ENCODE assay signal across 9 cellular contexts in genomic region chr1:178126790-178127189, GRCh38. TPM values are rescaled to one million over a fixed set of nuclear protein-coding genes. Genes with fewer than 3 reads are reported as not detected.
DNase-seq lines count a peak whose midpoint lies in the region; ATAC-seq, FAIRE-seq and TF ChIP-seq lines count a peak whose summit lies in the region.
"Had no signal": no experiment of that assay in that cellular context is flagged by ENCODE, and none has a peak within 500 bp of the region (broad histone marks: within the 10 kb centered on the region; RNA-seq: fewer than 3 reads in every experiment).

No MANE protein-coding gene starts in this region.

- H3K4me3 ChIP-seq in endothelial cell of umbilical vein (replicated peaks in 1 of 3; ENCODE audit: insufficient read depth in 1 of 3, low read depth in 1 of 3, low read length in 3 of 3) = no peak overlapping the region
- H3K4me3 ChIP-seq in trophoblast cell (ENCODE audit: low read depth, low read length) = no peak overlapping the region

- no peak overlapping the region for H3K4ac ChIP-seq in trophoblast cell (ENCODE audit: low read depth, low read length)

- peak overlapping the region; percentile 6 for H3K9ac ChIP-seq in endothelial cell of umbilical vein (replicated peaks; ENCODE audit: extremely low read depth, insufficient read depth, low read length)
- H3K9ac ChIP-seq in trophoblast cell (ENCODE audit: low read length) = no peak overlapping the region

- no peak overlapping the region for H2AK5ac ChIP-seq in trophoblast cell (ENCODE audit: low read length)

- H3K79me2 ChIP-seq in endothelial cell of umbilical vein (ENCODE audit: control insufficient read depth, insufficient read depth, low read length) (no peaks in the 10 kb centered on the region), trophoblast cell (ENCODE audit: control insufficient read depth, insufficient read depth, low read length, poor library complexity) (no peaks in the 10 kb centered on the region)

- CTCF ChIA-PET in endothelial cell of umbilical vein (lab: Charles Lee) = interaction anchor here (1.0 to 1.8 kb wide), 4 partner anchors 28 to 173 kb away, joined by 3 to 5 read pairs (median 4); partner anchors contain the start of gene RASAL2

- no peak for TF ChIP-seq POLR2A in endothelial cell of umbilical vein (IDR thresholded peaks at IDR 0.05; ENCODE audit: low read depth, low read length)

- BruUV-seq in endothelial cell of umbilical vein (replicated peaks; lab: Mats Ljungman, UMichigan) = no TSS peak

- H4K8ac ChIP-seq in trophoblast cell (ENCODE audit: low read depth, low read length) = no peak overlapping the region

- TF ChIP-seq CTCF in endothelial cell of umbilical vein (IDR thresholded peaks at IDR 0.05; ENCODE audit: extremely low read depth in 1 of 2, insufficient read depth in 1 of 2, low read depth in 1 of 2, low read length in 2 of 2) (no peak), D721Med (IDR thresholded peaks at IDR 0.05; ENCODE audit: insufficient read depth, missing control alignments) (no peak)

- no peaks in the 10 kb centered on the region for H3K9me3 ChIP-seq in endothelial cell of umbilical vein (replicated peaks; ENCODE audit: control insufficient read depth, insufficient read depth, low read length)
- no peaks in the 10 kb centered on the region for H3K9me3 ChIP-seq in trophoblast cell (ENCODE audit: insufficient read depth, low read depth, low read length)

- DNase-seq in endothelial cell of umbilical vein (ENCODE audit: low read depth, low spot score) (peak; percentile 69), trophoblast cell (peak; percentile 66 to 87), D721Med (ENCODE audit: insufficient read length, low spot score) (no peak), RPMI8226 (no peak), iPS-NIHi11 (ENCODE audit: low spot score) (no peak), SHP77 treated with DMSO at 0.1 percent for 48 hours (lab: John Stamatoyannopoulos, UW) (no peak)
- DNase-seq: stimulated activated CD4-positive, alpha-beta T cell treated with anti-CD3 and anti-CD28 coated beads, Interleukin-2, amount 100 ng/mL, for 24 hours had no signal

- TF ChIP-seq RAD21 in Ishikawa (IDR thresholded peaks at IDR 0.05; ENCODE audit: low read depth) = no peak

- H3K27ac ChIP-seq in endothelial cell of umbilical vein (ENCODE audit: insufficient read depth, low read depth, low read length) (peak overlapping the region; percentile 57), trophoblast cell (ENCODE audit: low read depth, low read length) (peak overlapping the region; percentile 50)

- H2BK120ac ChIP-seq in trophoblast cell (ENCODE audit: insufficient read depth, low read length, poor library complexity) = no peak overlapping the region

- dilution Hi-C loops in endothelial cell of umbilical vein (cut with MboI; ENCODE audit: extremely low pct_ligation_motif_present, low sequenced_read_pairs) = no loop called here

- H3K18ac ChIP-seq in trophoblast cell (ENCODE audit: low read length) = no peak overlapping the region

- intact Hi-C loops in endothelial cell of umbilical vein (cut with micrococcal nuclease) = loop anchor here (2.0 kb wide), 1 partner anchor 32 kb away; the partner anchor contains the start of gene RASAL2

- no peak overlapping the region for H3K23ac ChIP-seq in trophoblast cell (ENCODE audit: low read length)

- ATAC-seq in GM19463 (IDR thresholded peaks at IDR 0.05; ENCODE audit: unreplicated experiment) = peak; percentile 65

- H3K9me1 ChIP-seq in endothelial cell of umbilical vein (replicated peaks; ENCODE audit: control insufficient read depth, extremely low read depth, insufficient read depth, low read length) = no peaks in the 10 kb centered on the region

- peak overlapping the region; percentile 3 for H3K4me2 ChIP-seq in endothelial cell of umbilical vein (ENCODE audit: insufficient read depth, low read length)
- H3K4me2 ChIP-seq in trophoblast cell (ENCODE audit: low read length) = no peak overlapping the region

- H2BK5ac ChIP-seq in trophoblast cell (ENCODE audit: low read depth, low read length, poor library complexity) = no peak overlapping the region

- H4K91ac ChIP-seq in trophoblast cell (ENCODE audit: low read depth, low read length) = no peak overlapping the region

- WGBS in trophoblast cell (ENCODE audit: extremely low coverage, insufficient coverage, insufficient read length) = no CpG with 5 or more reads among the region's 1 CpG

- H3K4me1 ChIP-seq in endothelial cell of umbilical vein (ENCODE audit: control insufficient read depth, extremely low read depth, insufficient read depth, low read length) (peaks cover 10% of the 10 kb centered on the region), trophoblast cell (ENCODE audit: control insufficient read depth in 1 of 2, insufficient read depth in 2 of 2, low read length in 2 of 2) (peaks cover 4 to 8% of the 10 kb centered on the region in 2 experiments)

- no peaks in the 10 kb centered on the region for H3K36me3 ChIP-seq in endothelial cell of umbilical vein (ENCODE audit: control insufficient read depth in 2 of 2, extremely low read depth in 1 of 2, insufficient read depth in 2 of 2, low read length in 2 of 2)
- H3K36me3 ChIP-seq in trophoblast cell (ENCODE audit: control insufficient read depth in 1 of 2, insufficient read depth in 2 of 2, low read length in 2 of 2) = no peaks in the 10 kb centered on the region

- H4K12ac ChIP-seq in trophoblast cell (ENCODE audit: low read depth, low read length) = no peak overlapping the region

- H4K20me1 ChIP-seq in endothelial cell of umbilical vein (replicated peaks; ENCODE audit: control insufficient read depth, extremely low read depth, insufficient read depth, low read length) = no peaks in the 10 kb centered on the region

- H3K79me1 ChIP-seq in trophoblast cell (ENCODE audit: low read length) = no peaks in the 10 kb centered on the region

- H2AFZ ChIP-seq in endothelial cell of umbilical vein (ENCODE audit: low read depth, low read length) (peak overlapping the region; percentile 36), trophoblast cell (ENCODE audit: insufficient read depth, low read length, poor library complexity) (no peak overlapping the region)

- POLR2A ChIA-PET in endothelial cell of umbilical vein (lab: Charles Lee) = no interaction called here

- H2BK12ac ChIP-seq in trophoblast cell (ENCODE audit: low read length) = no peak overlapping the region

- H3K27me3 ChIP-seq in endothelial cell of umbilical vein (ENCODE audit: control insufficient read depth in 2 of 2, insufficient read depth in 2 of 2, low read length in 2 of 2) (no peaks in the 10 kb centered on the region), trophoblast cell (ENCODE audit: insufficient read depth, low read length) (no peaks in the 10 kb centered on the region)

- H3K14ac ChIP-seq in trophoblast cell (ENCODE audit: low read length) = no peak overlapping the region

- TF ChIP-seq EP300 in Ishikawa (IDR thresholded peaks at IDR 0.05; ENCODE audit: borderline replicate concordance) = peak; percentile 54; the same call in 1 of the 2 replicates

- FAIRE-seq in endothelial cell of umbilical vein (lab: Jason Lieb, UNC) (peak; percentile 74), D721Med (lab: Jason Lieb, UNC) (no peak)

TF ChIP-seq in Ishikawa, 13 proteins besides CTCF, POLR2A, EP300 and RAD21 (continues in another document):
- TF ChIP-seq YY1 (IDR thresholded peaks at IDR 0.05; ENCODE audit: low read depth) = peak; percentile 56; the same call in 1 of the 2 replicates

TF ChIP-seq in endothelial cell of umbilical vein, 7 proteins besides CTCF, POLR2A, EP300 and RAD21:
- TF ChIP-seq MYC (IDR thresholded peaks at IDR 0.05; ENCODE audit: low read depth, low read length) (no peak), JUN (IDR thresholded peaks at IDR 0.05; ENCODE audit: borderline replicate concordance, insufficient read depth, insufficient read length, low read depth) (peak; percentile 50), POLR2AphosphoS5 (IDR thresholded peaks at IDR 0.05; ENCODE audit: insufficient read depth, low read depth, low read length) (no peak), FOS (IDR thresholded peaks at IDR 0.05; ENCODE audit: borderline replicate concordance, insufficient read depth, low read length) (peak; percentile 46), GATA2 (IDR thresholded peaks at IDR 0.05; ENCODE audit: insufficient read depth, insufficient read length, low read depth, low read length) (no peak), EZH2 (IDR thresholded peaks at IDR 0.05; ENCODE audit: borderline replicate concordance, low read depth, low read length, severe bottlenecking) (no peak)
- TF ChIP-seq, protein P1, sequence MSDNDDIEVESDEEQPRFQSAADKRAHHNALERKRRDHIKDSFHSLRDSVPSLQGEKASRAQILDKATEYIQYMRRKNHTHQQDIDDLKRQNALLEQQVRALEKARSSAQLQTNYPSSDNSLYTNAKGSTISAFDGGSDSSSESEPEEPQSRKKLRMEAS (IDR thresholded peaks at IDR 0.05; ENCODE audit: insufficient read depth, insufficient read length) = no peak

RNA-seq across cellular contexts. Expression of gene RASAL2, which starts 32.9 kb away (rescaled TPM):
- 15.5 and 19.6 TPM in 2 replicates for total RNA-seq in endothelial cell of umbilical vein
- polyA plus RNA-seq in endothelial cell of umbilical vein = 9.9 and 12.5 TPM in 2 replicates
- 6.5 and 6.8 TPM in 2 replicates for polyA plus RNA-seq in endothelial cell of umbilical vein (2011; cell fraction: cytosol; rRNA removed)
- 60.0 and 62.3 TPM in 2 replicates for polyA plus RNA-seq in endothelial cell of umbilical vein (2011; cell fraction: nucleus; rRNA removed)
- polyA plus RNA-seq in endothelial cell of umbilical vein (2012) = 8.3 and 11.0 TPM in 2 replicates
- polyA minus RNA-seq in endothelial cell of umbilical vein = 38.0 and 43.9 TPM in 2 replicates
- polyA minus RNA-seq in endothelial cell of umbilical vein (2011; cell fraction: cytosol; rRNA and poly(A)+ RNA removed) = 13.8 TPM
- polyA minus RNA-seq in endothelial cell of umbilical vein (2011; cell fraction: nucleus; rRNA and poly(A)+ RNA removed) = 86.8 and 100 TPM in 2 replicates
- polyA plus RNA-seq in trophoblast cell (2013) = 75.5 and 79.8 TPM in 2 replicates

Comparison
In these comparisons a context has a peak if more than half of its experiments do, and no peak if none do; other contexts are left out.
1. DNase-seq: peak in endothelial cell of umbilical vein (single experiment) and trophoblast cell (2 of 2); none in D721Med (single experiment), RPMI8226 (single experiment), iPS-NIHi11 (single experiment) and SHP77 treated with DMSO at 0.1 percent for 48 hours (single experiment).